14 cellular contexts compared by ENCODE assay signal in genomic region chr5:71529682-71530081, GRCh38.
"Had no signal": no experiment of that assay in that cellular context is flagged by ENCODE, and none has a peak within 500 bp of the region (broad histone marks: within the 10 kb centered on the region; RNA-seq: fewer than 3 reads in every experiment).

No MANE protein-coding gene starts in this region.

- H3K27me3 ChIP-seq: cardiac muscle cell, dorsolateral prefrontal cortex, pancreas, sigmoid colon, spleen, upper lobe of right lung had no signal

- H3K27ac ChIP-seq: cardiac muscle cell, pancreas, sigmoid colon, spleen, thoracic aorta, upper lobe of right lung had no signal

- DNase-seq: activated CD4-positive, CD25-positive, alpha-beta regulatory T cell treated with anti-CD3 and anti-CD28 coated beads, Interleukin-2, amount 50 U/mL, for 72 hours; activated naive CD4-positive, alpha-beta T cell treated with anti-CD3 and anti-CD28 coated beads, Interleukin-2, amount 50 U/mL, for 16 hours; dorsolateral prefrontal cortex; erythroblast; left colon; naive B cell; pancreas; sigmoid colon; spleen; stimulated activated CD4-positive, alpha-beta T cell treated with anti-CD3 and anti-CD28 coated beads, Interleukin-1b, Interleukin-23, amount 100 ng/mL, for 48 hours; upper lobe of right lung had no signal

- H3K27me3 Mint-ChIP-seq: naive B cell had no signal

- H3K9me3 ChIP-seq: pancreas, sigmoid colon, spleen, thoracic aorta, upper lobe of right lung had no signal

- H3K9me3 Mint-ChIP-seq: naive B cell had no signal

- H3K4me3 ChIP-seq: cardiac muscle cell, dorsolateral prefrontal cortex, lung, pancreas, sigmoid colon, spleen, thoracic aorta, upper lobe of right lung had no signal

- H3K4me1 ChIP-seq: pancreas, sigmoid colon, upper lobe of right lung had no signal

- ATAC-seq: left colon, pancreas, upper lobe of right lung had no signal

- H3K36me3 ChIP-seq: thoracic aorta had no signal

- H3K4me3 Mint-ChIP-seq: naive B cell had no signal
